In genomic region chrX:47523297-47523696, GRCh38 we compare ENCODE assay signal across 8 cellular contexts. TPM values are rescaled to one million over a fixed set of nuclear protein-coding genes. Genes with fewer than 3 reads are reported as not detected.
A peak's percentile ranks its signal among the peaks of the same experiment; 100 is the strongest.
DNase-seq lines count a peak whose midpoint lies in the region; ATAC-seq and TF ChIP-seq lines count a peak whose summit lies in the region.

No MANE protein-coding gene starts in this region.

- H3K36me3 ChIP-seq in duodenal mucosa (ENCODE audit: control insufficient read depth in 1 of 2, insufficient read depth in 2 of 2, low read length in 2 of 2), result no peaks in the 10 kb centered on the region
- H3K36me3 ChIP-seq in lung (ENCODE audit: control insufficient read depth in 2 of 2, insufficient read depth in 2 of 2, low read length in 2 of 2), result no peaks in the 10 kb centered on the region

- POLR2A ChIA-PET in activated CD4-positive, alpha-beta memory T cell treated with anti-CD3 and anti-CD28 coated beads, Interleukin-2, amount 10 ng/mL, durations not matched to agents 7 days and 5 days (lab: Charles Lee), result interaction anchor here (1.0 to 1.3 kb wide), 6 partner anchors 26 to 378 kb away, joined by 3 to 8 read pairs (median 4); partner anchors contain the start of gene RBM10

- H3K9ac ChIP-seq in duodenal mucosa (ENCODE audit: low read depth in 1 of 2, low read length in 2 of 2), result peak overlapping the region in 1 of 2 donors; percentile 54

- no peaks in the 10 kb centered on the region for H3K9me3 ChIP-seq in duodenal mucosa (ENCODE audit: control insufficient read depth in 1 of 2, low read length in 2 of 2)
- H3K9me3 ChIP-seq in lung (ENCODE audit: control insufficient read depth in 2 of 2, insufficient read depth in 1 of 2, low read length in 1 of 2), result peaks cover 0 to 17% of the 10 kb centered on the region in 2 donors

- H3K27ac ChIP-seq in duodenal mucosa (ENCODE audit: low read depth, low read length), result no peak overlapping the region
- no peak overlapping the region for H3K27ac ChIP-seq in lung (ENCODE audit: low read depth in 1 of 2, low read length in 1 of 2)

- TF ChIP-seq CTCF in lung (IDR thresholded peaks at IDR 0.05; ENCODE audit: control extremely low read depth, extremely low read depth), result peak; percentile 86

- H3K4me1 Mint-ChIP-seq in activated CD4-positive, alpha-beta memory T cell treated with anti-CD3 and anti-CD28 coated beads, Interleukin-2, amount 10 ng/mL, durations not matched to agents 7 days and 5 days, result peaks cover 4% of the 10 kb centered on the region

- no peak overlapping the region for H3K27ac Mint-ChIP-seq in activated CD4-positive, alpha-beta memory T cell treated with anti-CD3 and anti-CD28 coated beads, Interleukin-2, amount 10 ng/mL, durations not matched to agents 7 days and 5 days

- CTCF ChIA-PET in activated CD4-positive, alpha-beta memory T cell treated with anti-CD3 and anti-CD28 coated beads, Interleukin-2, amount 10 ng/mL, durations not matched to agents 7 days and 5 days (lab: Charles Lee), result interaction anchor here (0.6 to 8.0 kb wide), 17 partner anchors 9 to 620 kb away, joined by 3 to 43 read pairs (median 3); partner anchors contain the start of genes CDK16 and ZNF157

- peak; percentile 76 for DNase-seq in AG08395 (ENCODE audit: low spot score)
- peak; percentile 82 for DNase-seq in NCI-H69 (lab: John Stamatoyannopoulos, UW)
- peak; percentile 80 for DNase-seq in activated CD4-positive, alpha-beta memory T cell treated with anti-CD3 and anti-CD28 coated beads, Interleukin-2, amount 10 ng/mL, durations not matched to agents 7 days and 5 days
- peak; percentile 83 for DNase-seq in lung (ENCODE audit: low spot score)
- DNase-seq in stimulated activated CD4-positive, alpha-beta T cell treated with anti-CD3 and anti-CD28 coated beads, TNF-alpha, amount 100 ng/mL, for 24 hours (ENCODE audit: low read depth in 3 of 3), result peak; percentile 52 to 79 (median 60)

- H3K4me3 Mint-ChIP-seq in activated CD4-positive, alpha-beta memory T cell treated with anti-CD3 and anti-CD28 coated beads, Interleukin-2, amount 10 ng/mL, durations not matched to agents 7 days and 5 days, result peak overlapping the region; percentile 66

- H3K4me3 ChIP-seq in duodenal mucosa (ENCODE audit: low read depth in 1 of 2, low read length in 2 of 2) (peak overlapping the region; percentile 50 to 59), lung (no peak overlapping the region)

- H3K4me1 ChIP-seq in duodenal mucosa (ENCODE audit: control insufficient read depth in 1 of 2, insufficient read depth in 2 of 2, low read length in 2 of 2), result no peaks in the 10 kb centered on the region
- no peaks in the 10 kb centered on the region for H3K4me1 ChIP-seq in lung (ENCODE audit: control insufficient read depth in 2 of 2, insufficient read depth in 2 of 2, low read length in 2 of 2)

- H3K27me3 Mint-ChIP-seq in activated CD4-positive, alpha-beta memory T cell treated with anti-CD3 and anti-CD28 coated beads, Interleukin-2, amount 10 ng/mL, durations not matched to agents 7 days and 5 days, result no peaks in the 10 kb centered on the region

- no peaks in the 10 kb centered on the region for H3K36me3 Mint-ChIP-seq in activated CD4-positive, alpha-beta memory T cell treated with anti-CD3 and anti-CD28 coated beads, Interleukin-2, amount 10 ng/mL, durations not matched to agents 7 days and 5 days (ENCODE audit: low read depth)

- H3K27me3 ChIP-seq in duodenal mucosa (ENCODE audit: control insufficient read depth in 1 of 2, insufficient read depth in 2 of 2, low read length in 2 of 2) (no peaks in the 10 kb centered on the region), lung (ENCODE audit: control insufficient read depth, insufficient read depth) (no peaks in the 10 kb centered on the region)

- 5 to 22% methylated on average over 18 to 33 of the region's 33 CpGs for WGBS in lung, 2 donors

- H3K9me3 Mint-ChIP-seq in activated CD4-positive, alpha-beta memory T cell treated with anti-CD3 and anti-CD28 coated beads, Interleukin-2, amount 10 ng/mL, durations not matched to agents 7 days and 5 days, result no peaks in the 10 kb centered on the region

- ATAC-seq in GM18873 (IDR thresholded peaks at IDR 0.05; ENCODE audit: low FRiP score, unreplicated experiment) (peak; percentile 62), HG03378 (IDR thresholded peaks at IDR 0.05; ENCODE audit: unreplicated experiment) (peak; percentile 51), lung (ENCODE audit: insufficient read depth, low FRiP score) (peak; percentile 95)

RNA-seq across cellular contexts. Expression of gene ARAF, which starts 37.7 kb away (rescaled TPM):
- total RNA-seq in activated CD4-positive, alpha-beta memory T cell treated with anti-CD3 and anti-CD28 coated beads, Interleukin-2, amount 10 ng/mL, durations not matched to agents 7 days and 5 days, result 10 to 100 TPM; 72.6 to 75.4 TPM
- 10 to 100 TPM; 32.6 to 85.9 TPM for total RNA-seq in lung
- 10 to 100 TPM; 45.3 to 48.6 TPM for polyA plus RNA-seq in lung

RNA-seq across cellular contexts. Expression of gene ZNF41, which starts 40.3 kb away (rescaled TPM):
- total RNA-seq in activated CD4-positive, alpha-beta memory T cell treated with anti-CD3 and anti-CD28 coated beads, Interleukin-2, amount 10 ng/mL, durations not matched to agents 7 days and 5 days, result 10 to 100 TPM in 1 of 2 experiments, 1 to 10 TPM in 1; 9.0 to 10.9 TPM
- 10 to 100 TPM in 1 of 2 donors, 1 to 10 TPM in 1; 9.8 to 12.0 TPM for total RNA-seq in lung
- 1 to 10 TPM; 2.0 to 3.9 TPM for polyA plus RNA-seq in lung

RNA-seq across cellular contexts. Expression of gene TIMP1, which starts 58.9 kb away (rescaled TPM):
- 100 to 1,000 TPM; 183 to 198 TPM for total RNA-seq in activated CD4-positive, alpha-beta memory T cell treated with anti-CD3 and anti-CD28 coated beads, Interleukin-2, amount 10 ng/mL, durations not matched to agents 7 days and 5 days
- total RNA-seq in lung, result 1,000 to 10,000 TPM in 1 of 2 donors, 10 to 100 TPM in 1; 65.3 to 1,983 TPM
- polyA plus RNA-seq in lung, result 1,000 to 10,000 TPM; 1,299 to 2,202 TPM
